15 cellular contexts compared by ENCODE assay signal in genomic region chr11:47587733-47588326, GRCh38. TPM values are rescaled to one million over a fixed set of nuclear protein-coding genes. Genes with fewer than 3 reads are reported as not detected.
DNase-seq lines count a peak whose midpoint lies in the region; ATAC-seq, FAIRE-seq and TF ChIP-seq lines count a peak whose summit lies in the region.
"Had no signal": no experiment of that assay in that cellular context is flagged by ENCODE, and none has a peak within 500 bp of the region (broad histone marks: within the 10 kb centered on the region; RNA-seq: fewer than 3 reads in every experiment).

No MANE protein-coding gene starts in this region.

- ATAC-seq in GM12878, result peak; percentile 13; the same call in 1 of the 3 replicates
- ATAC-seq in HG03135 (IDR thresholded peaks at IDR 0.05; ENCODE audit: unreplicated experiment), result no peak

- POLR2A ChIA-PET in GM12878 (lab: Charles Lee), result interaction anchor here (0.5 kb wide), 1 partner anchor 87 kb away, joined by 3 read pairs; no protein-coding TSS in a partner anchor

- intact Hi-C loops in GM12878 (cut with micrococcal nuclease; ENCODE audit: unreplicated experiment) (no loop called here), lower leg skin (cut with DNase I; ENCODE audit: low total_unique reads) (no loop called here)

- H3K9me3 Mint-ChIP-seq in activated naive CD8-positive, alpha-beta T cell treated with anti-CD3 and anti-CD28 coated beads for 36 hours, result no peaks in the 10 kb centered on the region

- H2AFZ ChIP-seq in GM12878 (ENCODE audit: control insufficient read depth, low read depth, low read length) (no peak overlapping the region), smooth muscle cell (ENCODE audit: low read depth) (no peak overlapping the region)

- TF ChIP-seq EP300 in GM12878 (IDR thresholded peaks at IDR 0.05; ENCODE audit: borderline replicate concordance in 1 of 2, control insufficient read depth in 1 of 2, low read depth in 2 of 2, low read length in 2 of 2), result no peak

- no peak overlapping the region for H3K27ac ChIP-seq in GM12878 (ENCODE audit: control insufficient read depth, insufficient read depth)
- no peak overlapping the region for H3K27ac ChIP-seq in subcutaneous abdominal adipose tissue (ENCODE audit: low read depth, low read length)
- H3K27ac ChIP-seq in coronary artery, result peak overlapping the region in 1 of 2 donors; percentile 75
- no peak overlapping the region for H3K27ac ChIP-seq in smooth muscle cell (ENCODE audit: low read depth)
- H3K27ac ChIP-seq: prostate gland had no signal

- H3K4me2 ChIP-seq in GM12878 (ENCODE audit: control insufficient read depth, insufficient read depth), result no peak overlapping the region
- H3K4me2 ChIP-seq in smooth muscle cell, result no peak overlapping the region

- H3K4me3 ChIP-seq in GM12878 (no peak overlapping the region), lower leg skin (ENCODE audit: low read depth, poor library complexity, severe bottlenecking) (no peak overlapping the region), subcutaneous abdominal adipose tissue (ENCODE audit: low read depth in 1 of 5, low read length in 5 of 5) (peak overlapping the region in 3 of 5 donors; percentile 18 to 47 (median 24)), coronary artery (no peak overlapping the region), smooth muscle cell (no peak overlapping the region)
- H3K4me3 ChIP-seq: HAP-1, prostate gland had no signal

- TF ChIP-seq CTCF in GM12878 (IDR thresholded peaks at IDR 0.05 in 2 of 3, conservative IDR thresholded peaks at IDR 0.05 in 1 of 3; ENCODE audit: control insufficient read depth in 2 of 3, extremely low read depth in 1 of 3, insufficient read depth in 1 of 3, low read depth in 3 of 3, low read length in 3 of 3), result no peak
- TF ChIP-seq CTCF in lower leg skin (IDR thresholded peaks at IDR 0.05), result no peak
- no peak for TF ChIP-seq CTCF in coronary artery (IDR thresholded peaks at IDR 0.05)
- no peak for TF ChIP-seq CTCF in smooth muscle cell (IDR thresholded peaks at IDR 0.05; ENCODE audit: borderline replicate concordance, insufficient read depth, poor library complexity, severe bottlenecking)

- no TSS peak for BruUV-seq in GM12878 (replicated peaks; lab: Mats Ljungman, UMichigan)

- no peak for FAIRE-seq in GM12878 (lab: Jason Lieb, UNC)

- RAD21 ChIA-PET in GM12878 (lab: Charles Lee; ENCODE audit: unreplicated experiment), result no interaction called here

- CTCF ChIA-PET in GM12878 (lab: Yijun Ruan, JAX), result no interaction called here

- peaks cover 12% of the 10 kb centered on the region for H3K27me3 Mint-ChIP-seq in activated naive CD8-positive, alpha-beta T cell treated with anti-CD3 and anti-CD28 coated beads for 36 hours

- SMC1A ChIA-PET in GM12878 (lab: Charles Lee; ENCODE audit: uncharacterized antibody, unreplicated experiment), result no interaction called here

- no peaks in the 10 kb centered on the region for H4K20me1 ChIP-seq in GM12878 (ENCODE audit: control insufficient read depth, insufficient read depth)
- H4K20me1 ChIP-seq in smooth muscle cell (ENCODE audit: low read depth), result no peaks in the 10 kb centered on the region

- H3K36me3 Mint-ChIP-seq in activated naive CD8-positive, alpha-beta T cell treated with anti-CD3 and anti-CD28 coated beads for 36 hours, result peaks cover 17% of the 10 kb centered on the region

- H3K27me3 ChIP-seq in GM12878 (replicated peaks in 1 of 2; ENCODE audit: control insufficient read depth in 2 of 2, insufficient read depth in 2 of 2, low read length in 1 of 2) (peaks cover 0 to 7% of the 10 kb centered on the region in 2 experiments; a peak in 2 of 4 replicates), subcutaneous abdominal adipose tissue (ENCODE audit: control insufficient read depth in 5 of 5, insufficient read depth in 4 of 5, low read length in 5 of 5) (peaks cover 0 to 20% (median 7%) of the 10 kb centered on the region in 5 donors), smooth muscle cell (ENCODE audit: low read depth) (peaks cover 10% of the 10 kb centered on the region)

- no peak overlapping the region for H3K4me3 Mint-ChIP-seq in activated naive CD8-positive, alpha-beta T cell treated with anti-CD3 and anti-CD28 coated beads for 36 hours

- in situ Hi-C loops in KBM-7 (cut with MboI; ENCODE audit: low pct_unique_long_range_greater_than_20kb, low sequenced_read_pairs), result no loop called here
- in situ Hi-C loops in GM12878 (cut with MboI), result no loop called here

- H3F3A ChIP-seq in smooth muscle cell (ENCODE audit: low read depth), result no peaks in the 10 kb centered on the region

- H3K9me3 ChIP-seq in GM12878 (replicated peaks; ENCODE audit: control insufficient read depth, insufficient read depth, low read length), result no peaks in the 10 kb centered on the region
- H3K9me3 ChIP-seq in subcutaneous abdominal adipose tissue (ENCODE audit: control insufficient read depth in 5 of 5, low read length in 5 of 5), result peaks cover 0 to 4% (median 0%) of the 10 kb centered on the region in 5 donors
- H3K9me3 ChIP-seq in smooth muscle cell (replicated peaks; ENCODE audit: low read depth), result no peaks in the 10 kb centered on the region
- H3K9me3 ChIP-seq: HAP-1, prostate gland had no signal

- no peaks in the 10 kb centered on the region for H3K79me2 ChIP-seq in GM12878 (ENCODE audit: control insufficient read depth, insufficient read depth, low read length)
- H3K79me2 ChIP-seq in smooth muscle cell (ENCODE audit: low read depth), result no peaks in the 10 kb centered on the region

- H3K9ac ChIP-seq in GM12878 (ENCODE audit: control insufficient read depth, insufficient read depth, low read length), result no peak overlapping the region
- H3K9ac ChIP-seq in subcutaneous abdominal adipose tissue (ENCODE audit: low read length in 5 of 5), result no peak overlapping the region
- no peak overlapping the region for H3K9ac ChIP-seq in smooth muscle cell (ENCODE audit: low read depth)

- DNase-seq in KBM-7 (peak; percentile 80), GM12878 (ENCODE audit: low read depth, low spot score) (no peak), lower leg skin (ENCODE audit: low spot score in 2 of 2) (peak; percentile 60 to 93), coronary artery (ENCODE audit: low spot score) (no peak), smooth muscle cell (lab: John Stamatoyannopoulos, UW; ENCODE audit: unreplicated experiment) (no peak)
- DNase-seq in activated naive CD8-positive, alpha-beta T cell treated with anti-CD3 and anti-CD28 coated beads for 36 hours, result no peak
- DNase-seq: activated CD4-positive, alpha-beta T cell treated with anti-CD3 and anti-CD28 coated beads, Interleukin-2, amount 50 U/mL, for 48 hours; activated naive CD4-positive, alpha-beta T cell; KG1; NCI-H2227 treated with DMSO at 0.1 percent for 48 hours had no signal

- TF ChIP-seq POLR2A in GM12878 (IDR thresholded peaks at IDR 0.05; ENCODE audit: low read depth, low read length) (no peak), lower leg skin (IDR thresholded peaks at IDR 0.05) (no peak)

- H3K36me3 ChIP-seq in GM12878 (ENCODE audit: control insufficient read depth in 2 of 2, insufficient read depth in 2 of 2, low read length in 1 of 2) (peaks cover 4 to 12% of the 10 kb centered on the region in 2 experiments), subcutaneous abdominal adipose tissue (ENCODE audit: control insufficient read depth in 5 of 5, insufficient read depth in 5 of 5, low read length in 5 of 5) (peaks cover 0 to 29% (median 23%) of the 10 kb centered on the region in 5 donors), smooth muscle cell (ENCODE audit: low read depth) (no peaks in the 10 kb centered on the region)

- TF ChIP-seq RAD21 in GM12878 (IDR thresholded peaks at IDR 0.05; ENCODE audit: insufficient read depth, low read depth, low read length), result no peak

- 51% methylated on average over 14 of the region's 14 CpGs for WGBS in GM12878 (ENCODE audit: insufficient coverage, insufficient replicate concordance, low lambda C conversion rate, missing lambda C conversion rate)
- 60 to 61% methylated on average over 11 to 14 of the region's 14 CpGs for WGBS in lower leg skin, 2 donors
- 90% methylated on average over 13 of the region's 14 CpGs for whole genome bisulfite sequencing in smooth muscle cell (ENCODE audit: low lambda C conversion rate)

- H3K4me1 ChIP-seq in GM12878 (ENCODE audit: control insufficient read depth, insufficient read depth, low read length) (peaks cover 7% of the 10 kb centered on the region), subcutaneous abdominal adipose tissue (ENCODE audit: control insufficient read depth in 5 of 5, insufficient read depth in 5 of 5, low read length in 5 of 5) (peaks cover 0 to 34% (median 18%) of the 10 kb centered on the region in 5 donors), smooth muscle cell (ENCODE audit: low read depth) (no peaks in the 10 kb centered on the region)
- H3K4me1 ChIP-seq: HAP-1, prostate gland had no signal

- H3K4me1 Mint-ChIP-seq in activated naive CD8-positive, alpha-beta T cell treated with anti-CD3 and anti-CD28 coated beads for 36 hours, result peaks cover 8% of the 10 kb centered on the region

- no peak overlapping the region for H3K27ac Mint-ChIP-seq in activated naive CD8-positive, alpha-beta T cell treated with anti-CD3 and anti-CD28 coated beads for 36 hours

RNA-seq across cellular contexts. Expression of gene FAM180B, which starts 1.4 kb away (rescaled TPM):
- total RNA-seq in GM12878 (2013; cell fraction: nucleolus; rRNA removed), result not detected in 2 replicates
- total RNA-seq in GM12878 (2014; rRNA removed) (0.22 and 0.34 TPM in 2 replicates), GM12878 (2014; rRNA removed; fragmentation: Illumina TruSeq; extraction: Trizol) (not detected in 2 replicates), GM12878 (2021) (not detected in 2 replicates), lower leg skin (1 to 10 TPM in 2 of 4 donors, under 1 TPM in 1, not detected in 1; 0.46 to 6.3 (median 1.4) TPM), smooth muscle cell (not detected in 2 replicates)
- not detected for polyA plus RNA-seq in GM12878 (2011; ENCODE audit: low read depth)
- polyA plus RNA-seq in GM12878 (2011; rRNA removed) (not detected in 2 replicates), GM12878 (2014; fragmentation: Illumina TruSeq; extraction: Trizol) (0.04 TPM in 1 of 2 replicates, not detected in the other), GM12878 (2014; fragmentation: Nextera tagmentation; extraction: Ambion mirVana) (not detected), GM12878 (2014; rRNA removed) (0.14 TPM in 1 of 2 replicates, not detected in the other), GM12878 (2016; fragmentation: Nextera tagmentation; extraction: Ambion mirVana) (not detected), smooth muscle cell (0.46 TPM in 1 of 2 replicates, not detected in the other)
- not detected in 2 replicates for polyA plus RNA-seq in GM12878 (2011; cell fraction: cytosol; rRNA removed)
- polyA plus RNA-seq in GM12878 (2011; cell fraction: nucleus; rRNA removed), result 0.07 and 0.15 TPM in 2 replicates
- polyA plus RNA-seq in GM12878 (2012), result not detected in 2 replicates
- not detected in 2 replicates for polyA minus RNA-seq in GM12878 (2011; rRNA and poly(A)+ RNA removed)
- polyA minus RNA-seq in GM12878 (2011; cell fraction: cytosol; rRNA and poly(A)+ RNA removed), result not detected in 2 replicates
- 0.36 and 0.96 TPM in 2 replicates for polyA minus RNA-seq in GM12878 (2011; cell fraction: nucleus; rRNA and poly(A)+ RNA removed)
- not detected for total RNA-seq in activated naive CD8-positive, alpha-beta T cell treated with anti-CD3 and anti-CD28 coated beads for 36 hours
- total RNA-seq: prostate gland had no signal

RNA-seq across cellular contexts. Expression of gene C1QTNF4, which starts 6.4 kb away (rescaled TPM):
- total RNA-seq in GM12878 (2013; cell fraction: nucleolus; rRNA removed), result 0.98 TPM in 1 of 2 replicates, not detected in the other
- 0.05 and 0.06 TPM in 2 replicates for total RNA-seq in GM12878 (2014; rRNA removed)
- total RNA-seq in GM12878 (2014; rRNA removed; fragmentation: Illumina TruSeq; extraction: Trizol), result not detected in 2 replicates
- not detected in 2 replicates for total RNA-seq in GM12878 (2021)
- polyA plus RNA-seq in GM12878 (2011; ENCODE audit: low read depth), result not detected
- polyA plus RNA-seq in GM12878 (2011; rRNA removed), result not detected in 2 replicates
- not detected in 2 replicates for polyA plus RNA-seq in GM12878 (2011; cell fraction: cytosol; rRNA removed)
- 0.07 and 0.10 TPM in 2 replicates for polyA plus RNA-seq in GM12878 (2011; cell fraction: nucleus; rRNA removed)
- not detected in 2 replicates for polyA plus RNA-seq in GM12878 (2012)
- not detected in 2 replicates for polyA plus RNA-seq in GM12878 (2014; fragmentation: Illumina TruSeq; extraction: Trizol)
- not detected for polyA plus RNA-seq in GM12878 (2014; fragmentation: Nextera tagmentation; extraction: Ambion mirVana)
- polyA plus RNA-seq in GM12878 (2014; rRNA removed), result not detected in 2 replicates
- not detected for polyA plus RNA-seq in GM12878 (2016; fragmentation: Nextera tagmentation; extraction: Ambion mirVana)
- not detected in 2 replicates for polyA minus RNA-seq in GM12878 (2011; rRNA and poly(A)+ RNA removed)
- not detected in 2 replicates for polyA minus RNA-seq in GM12878 (2011; cell fraction: cytosol; rRNA and poly(A)+ RNA removed)
- not detected in 2 replicates for polyA minus RNA-seq in GM12878 (2011; cell fraction: nucleus; rRNA and poly(A)+ RNA removed)
- total RNA-seq in lower leg skin, result 1 to 10 TPM in 2 of 4 donors, under 1 TPM in 2; 0.30 to 3.5 (median 1.3) TPM
- 0.09 and 1.3 TPM in 2 replicates for total RNA-seq in smooth muscle cell
- polyA plus RNA-seq in smooth muscle cell, result 0.48 and 1.0 TPM in 2 replicates
- total RNA-seq in activated naive CD8-positive, alpha-beta T cell treated with anti-CD3 and anti-CD28 coated beads for 36 hours, result not detected
- total RNA-seq: SK-MEL-5 had no signal

RNA-seq across cellular contexts. Expression of gene NDUFS3, which starts 9.0 kb away (rescaled TPM):
- 39.6 and 43.4 TPM in 2 replicates for total RNA-seq in GM12878 (2013; cell fraction: nucleolus; rRNA removed)
- total RNA-seq in GM12878 (2014; rRNA removed) (107 and 113 TPM in 2 replicates), GM12878 (2014; rRNA removed; fragmentation: Illumina TruSeq; extraction: Trizol) (95.5 and 96.3 TPM in 2 replicates), GM12878 (2021) (133 and 137 TPM in 2 replicates), lower leg skin (100 to 1,000 TPM in 1 of 4 donors, 10 to 100 TPM in 3; 46.9 to 104 (median 67.7) TPM), smooth muscle cell (53.8 and 60.8 TPM in 2 replicates)
- polyA plus RNA-seq in GM12878 (2011; ENCODE audit: low read depth), result 135 TPM
- polyA plus RNA-seq in GM12878 (2011; rRNA removed) (208 and 217 TPM in 2 replicates), GM12878 (2014; fragmentation: Illumina TruSeq; extraction: Trizol) (99.6 and 111 TPM in 2 replicates), GM12878 (2014; fragmentation: Nextera tagmentation; extraction: Ambion mirVana) (100 to 1,000 TPM in 1 of 2 experiments, 10 to 100 TPM in 1; 22.3 to 101 TPM), GM12878 (2014; rRNA removed) (166 and 179 TPM in 2 replicates), GM12878 (2016; fragmentation: Nextera tagmentation; extraction: Ambion mirVana) (100 to 1,000 TPM; 176 to 186 TPM), smooth muscle cell (106 and 110 TPM in 2 replicates)
- 254 and 256 TPM in 2 replicates for polyA plus RNA-seq in GM12878 (2011; cell fraction: cytosol; rRNA removed)
- polyA plus RNA-seq in GM12878 (2011; cell fraction: nucleus; rRNA removed), result 155 and 184 TPM in 2 replicates
- polyA plus RNA-seq in GM12878 (2012), result 86.9 and 87.3 TPM in 2 replicates
- 136 and 156 TPM in 2 replicates for polyA minus RNA-seq in GM12878 (2011; rRNA and poly(A)+ RNA removed)
- polyA minus RNA-seq in GM12878 (2011; cell fraction: cytosol; rRNA and poly(A)+ RNA removed), result 27.4 and 40.3 TPM in 2 replicates
- 45.7 and 55.5 TPM in 2 replicates for polyA minus RNA-seq in GM12878 (2011; cell fraction: nucleus; rRNA and poly(A)+ RNA removed)
- 100 to 1,000 TPM; 165 to 166 TPM for total RNA-seq in activated naive CD8-positive, alpha-beta T cell treated with anti-CD3 and anti-CD28 coated beads for 36 hours

RNA-seq across cellular contexts. Expression of gene KBTBD4, which starts 9.1 kb away (rescaled TPM):
- total RNA-seq in GM12878 (2013; cell fraction: nucleolus; rRNA removed), result 10.4 and 10.9 TPM in 2 replicates
- total RNA-seq in GM12878 (2014; rRNA removed), result 26.0 and 26.3 TPM in 2 replicates
- total RNA-seq in GM12878 (2014; rRNA removed; fragmentation: Illumina TruSeq; extraction: Trizol), result 19.5 and 21.8 TPM in 2 replicates
- 20.0 and 20.6 TPM in 2 replicates for total RNA-seq in GM12878 (2021)
- polyA plus RNA-seq in GM12878 (2011; ENCODE audit: low read depth), result 70.4 TPM
- 28.0 and 29.9 TPM in 2 replicates for polyA plus RNA-seq in GM12878 (2011; rRNA removed)
- 32.2 and 32.3 TPM in 2 replicates for polyA plus RNA-seq in GM12878 (2011; cell fraction: cytosol; rRNA removed)
- 16.8 and 17.9 TPM in 2 replicates for polyA plus RNA-seq in GM12878 (2011; cell fraction: nucleus; rRNA removed)
- polyA plus RNA-seq in GM12878 (2012), result 16.2 and 18.2 TPM in 2 replicates
- polyA plus RNA-seq in GM12878 (2014; fragmentation: Illumina TruSeq; extraction: Trizol), result 21.3 and 21.8 TPM in 2 replicates
- polyA plus RNA-seq in GM12878 (2014; fragmentation: Nextera tagmentation; extraction: Ambion mirVana), result 10 to 100 TPM; 25.4 to 46.4 TPM
- 15.6 and 18.4 TPM in 2 replicates for polyA plus RNA-seq in GM12878 (2014; rRNA removed)
- 10 to 100 TPM; 31.4 to 32.5 TPM for polyA plus RNA-seq in GM12878 (2016; fragmentation: Nextera tagmentation; extraction: Ambion mirVana)
- polyA minus RNA-seq in GM12878 (2011; rRNA and poly(A)+ RNA removed), result 42.4 and 46.7 TPM in 2 replicates
- 8.2 and 9.4 TPM in 2 replicates for polyA minus RNA-seq in GM12878 (2011; cell fraction: cytosol; rRNA and poly(A)+ RNA removed)
- 6.5 and 10.8 TPM in 2 replicates for polyA minus RNA-seq in GM12878 (2011; cell fraction: nucleus; rRNA and poly(A)+ RNA removed)
- 10 to 100 TPM; 19.4 to 28.6 (median 24.9) TPM for total RNA-seq in lower leg skin
- total RNA-seq in smooth muscle cell, result 9.4 and 17.5 TPM in 2 replicates
- polyA plus RNA-seq in smooth muscle cell, result 13.7 and 14.2 TPM in 2 replicates
- total RNA-seq in activated naive CD8-positive, alpha-beta T cell treated with anti-CD3 and anti-CD28 coated beads for 36 hours, result 10 to 100 TPM; 19.5 to 20.0 TPM

RNA-seq across cellular contexts. Expression of gene PTPMT1, which starts 22.4 kb away (rescaled TPM):
- 33.7 and 39.6 TPM in 2 replicates for total RNA-seq in GM12878 (2013; cell fraction: nucleolus; rRNA removed)
- 98.7 and 99.7 TPM in 2 replicates for total RNA-seq in GM12878 (2014; rRNA removed)
- total RNA-seq in GM12878 (2014; rRNA removed; fragmentation: Illumina TruSeq; extraction: Trizol), result 41.2 and 44.2 TPM in 2 replicates
- 59.1 and 59.7 TPM in 2 replicates for total RNA-seq in GM12878 (2021)
- polyA plus RNA-seq in GM12878 (2011; ENCODE audit: low read depth), result 30.0 TPM
- 45.5 and 50.3 TPM in 2 replicates for polyA plus RNA-seq in GM12878 (2011; rRNA removed)
- polyA plus RNA-seq in GM12878 (2011; cell fraction: cytosol; rRNA removed), result 57.0 and 73.0 TPM in 2 replicates
- polyA plus RNA-seq in GM12878 (2011; cell fraction: nucleus; rRNA removed), result 20.5 and 25.5 TPM in 2 replicates
- polyA plus RNA-seq in GM12878 (2012), result 43.0 and 46.9 TPM in 2 replicates
- polyA plus RNA-seq in GM12878 (2014; fragmentation: Illumina TruSeq; extraction: Trizol), result 57.2 and 59.2 TPM in 2 replicates
- polyA plus RNA-seq in GM12878 (2014; fragmentation: Nextera tagmentation; extraction: Ambion mirVana), result 10 to 100 TPM; 12.0 to 26.1 TPM
- polyA plus RNA-seq in GM12878 (2014; rRNA removed), result 106 and 112 TPM in 2 replicates
- 100 to 1,000 TPM; 108 to 116 TPM for polyA plus RNA-seq in GM12878 (2016; fragmentation: Nextera tagmentation; extraction: Ambion mirVana)
- 19.2 and 21.4 TPM in 2 replicates for polyA minus RNA-seq in GM12878 (2011; rRNA and poly(A)+ RNA removed)
- polyA minus RNA-seq in GM12878 (2011; cell fraction: cytosol; rRNA and poly(A)+ RNA removed), result 11.9 and 12.3 TPM in 2 replicates
- polyA minus RNA-seq in GM12878 (2011; cell fraction: nucleus; rRNA and poly(A)+ RNA removed), result 10.9 and 14.8 TPM in 2 replicates
- total RNA-seq in lower leg skin, result 100 to 1,000 TPM in 1 of 4 donors, 10 to 100 TPM in 3; 84.1 to 111 (median 90.1) TPM
- 136 and 152 TPM in 2 replicates for total RNA-seq in smooth muscle cell
- polyA plus RNA-seq in smooth muscle cell, result 75.5 and 103 TPM in 2 replicates
- 10 to 100 TPM; 55.6 to 56.6 TPM for total RNA-seq in activated naive CD8-positive, alpha-beta T cell treated with anti-CD3 and anti-CD28 coated beads for 36 hours

Comparison
In these comparisons a context has a peak if more than half of its experiments do, and no peak if none do; other contexts are left out.
1. DNase-seq: peak in KBM-7 (single experiment) and lower leg skin (2 of 2); none in GM12878 (single experiment), coronary artery (single experiment), smooth muscle cell (single experiment) and activated naive CD8-positive, alpha-beta T cell treated with anti-CD3 and anti-CD28 coated beads for 36 hours (single experiment).
2. H3K4me3 ChIP-seq: peak in subcutaneous abdominal adipose tissue (3 of 5); none in GM12878 (single experiment), lower leg skin (single experiment), coronary artery (single experiment) and smooth muscle cell (single experiment).